Comparison of ENCODE assay signal across 19 cellular contexts in genomic region chr19:5567971-5568407, GRCh38. TPM values are rescaled to one million over a fixed set of nuclear protein-coding genes. Genes with fewer than 3 reads are reported as not detected.
DNase-seq lines count a peak whose midpoint lies in the region; ATAC-seq, FAIRE-seq and TF ChIP-seq lines count a peak whose summit lies in the region.
"Had no signal": no experiment of that assay in that cellular context is flagged by ENCODE, and none has a peak within 500 bp of the region (broad histone marks: within the 10 kb centered on the region; RNA-seq: fewer than 3 reads in every experiment).

No MANE protein-coding gene starts in this region.

- TF ChIP-seq CTCF in HEK293 (tag by site-specific recombination; IDR thresholded peaks at IDR 0.05): no peak
- no peak for TF ChIP-seq CTCF in WTC11 (IDR thresholded peaks at IDR 0.05)

- no peak overlapping the region for H3K27ac ChIP-seq in HEK293 (ENCODE audit: extremely low read depth, low read depth, low read length)
- no peak overlapping the region for H3K27ac ChIP-seq in iPS-18a (ENCODE audit: low read length)
- H3K27ac ChIP-seq in small intestine (ENCODE audit: low read depth in 1 of 2, low read length in 1 of 2): no peak overlapping the region
- H3K27ac ChIP-seq: KMS-11, parathyroid adenoma had no signal

- H3K4me3 Mint-ChIP-seq in WTC11: peak overlapping the region; percentile 48; the same call in 1 of the 2 replicates
- no peak overlapping the region for H3K4me3 Mint-ChIP-seq in activated T-cell treated with anti-CD3 and anti-CD28 coated beads, Interleukin-2, amount 50 U/mL, for 4 hours
- H3K4me3 Mint-ChIP-seq in T-helper 2 cell treated with Interferon-gamma antibody and Interleukin-4, amounts not matched to agents 5 μg/mL and 100 μg/mL, for 36 hours: no peak overlapping the region
- H3K4me3 Mint-ChIP-seq: T-cell had no signal

- H3K9me3 ChIP-seq in HEK293 (ENCODE audit: control insufficient read depth, insufficient read depth, low read depth, low read length): no peaks in the 10 kb centered on the region
- no peaks in the 10 kb centered on the region for H3K9me3 ChIP-seq in iPS-18a (ENCODE audit: control insufficient read depth, low read depth, low read length)
- H3K9me3 ChIP-seq in small intestine (ENCODE audit: control insufficient read depth, low read depth): no peaks in the 10 kb centered on the region

- H3K36me3 ChIP-seq in HEK293 (ENCODE audit: control insufficient read depth in 2 of 2, insufficient read depth in 1 of 2, low read length in 2 of 2) (no peaks in the 10 kb centered on the region), iPS-18a (ENCODE audit: control insufficient read depth, low read depth, low read length) (no peaks in the 10 kb centered on the region), small intestine (ENCODE audit: control insufficient read depth in 2 of 2, insufficient read depth in 2 of 2, low read length in 2 of 2) (no peaks in the 10 kb centered on the region)

- POLR2A ChIA-PET in HEK293 (lab: Yijun Ruan, JAX): interaction anchor here (0.5 to 1.0 kb wide), 2 partner anchors 55 to 123 kb away, joined by 3 to 4 read pairs; partner anchors contain the start of genes SAFB and SAFB2
- POLR2A ChIA-PET in WTC11 (lab: Charles Lee): interaction anchor here (0.7 kb wide), 1 partner anchor 56 kb away, joined by 3 read pairs; no protein-coding TSS in a partner anchor

- ATAC-seq in WTC11 (no peak; the same call in 1 of the 2 replicates), HG02759 (IDR thresholded peaks at IDR 0.05; ENCODE audit: unreplicated experiment) (no peak)
- ATAC-seq in activated T-cell treated with anti-CD3 and anti-CD28 coated beads, Interleukin-2, amount 50 U/mL, for 4 hours: no peak
- ATAC-seq: T-cell had no signal

- H3K4me1 Mint-ChIP-seq in WTC11: no peaks in the 10 kb centered on the region
- no peaks in the 10 kb centered on the region for H3K4me1 Mint-ChIP-seq in activated T-cell treated with anti-CD3 and anti-CD28 coated beads, Interleukin-2, amount 50 U/mL, for 4 hours (ENCODE audit: low read depth)
- no peaks in the 10 kb centered on the region for H3K4me1 Mint-ChIP-seq in T-helper 2 cell treated with Interferon-gamma antibody and Interleukin-4, amounts not matched to agents 5 μg/mL and 100 μg/mL, for 36 hours (ENCODE audit: low read depth)
- H3K4me1 Mint-ChIP-seq: T-cell had no signal

- H3K27me3 ChIP-seq in iPS-18a (ENCODE audit: control insufficient read depth, insufficient read depth, low read length) (peaks cover 22% of the 10 kb centered on the region), small intestine (ENCODE audit: control insufficient read depth in 2 of 2, insufficient read depth in 2 of 2, low read length in 2 of 2) (peaks cover 0 to 16% of the 10 kb centered on the region in 2 donors)

- H3K4me1 ChIP-seq in HEK293 (ENCODE audit: control insufficient read depth, insufficient read depth, low read length) (no peaks in the 10 kb centered on the region), iPS-18a (ENCODE audit: control insufficient read depth, low read depth, low read length) (no peaks in the 10 kb centered on the region), small intestine (ENCODE audit: control insufficient read depth in 2 of 2, insufficient read depth in 1 of 2, low read depth in 1 of 2, low read length in 1 of 2) (no peaks in the 10 kb centered on the region)
- H3K4me1 ChIP-seq: parathyroid adenoma had no signal

- FAIRE-seq in small intestine (lab: Jason Lieb, UNC): no peak
- FAIRE-seq: H54 had no signal

- DNase-seq in WTC11 (ENCODE audit: low spot score): no peak
- DNase-seq in small intestine: no peak
- no peak for DNase-seq in activated T-cell treated with anti-CD3 and anti-CD28 coated beads, Interleukin-2, amount 50 U/mL, for 4 hours
- DNase-seq in cerebellar cortex (ENCODE audit: low spot score): no peak
- DNase-seq in T-helper 2 cell treated with Interferon-gamma antibody and Interleukin-4, amounts not matched to agents 5 μg/mL and 100 μg/mL, for 36 hours (ENCODE audit: low spot score): no peak
- DNase-seq: activated T-cell treated with anti-CD3 and anti-CD28 coated beads for 4 hours, C1 segment of cervical spinal cord, dermis blood vessel endothelial cell, DMS79, NCI-H1436, NCI-H510A, OCI-M1, T-cell had no signal

- peak overlapping the region; percentile 33; the same call in 1 of the 2 replicates for H3K4me3 ChIP-seq in HEK293 (ENCODE audit: low read depth, low read length)
- peak overlapping the region; percentile 33 for H3K4me3 ChIP-seq in iPS-18a (ENCODE audit: low read length)
- peak overlapping the region; percentile 1 to 36 for H3K4me3 ChIP-seq in small intestine (ENCODE audit: low read depth in 1 of 2, low read length in 2 of 2)

- CTCF ChIA-PET in HEK293 (lab: Yijun Ruan, JAX): interaction anchor here (0.5 to 0.6 kb wide), 2 partner anchors 186 to 1619 kb away, joined by 3 read pairs; no protein-coding TSS in a partner anchor
- CTCF ChIA-PET in WTC11 (lab: Charles Lee): interaction anchor here (0.6 to 1.6 kb wide), 26 partner anchors 9 to 971 kb away, joined by 3 to 23 read pairs (median 4); partner anchors contain the start of genes SAFB and SAFB2

- H3K36me3 Mint-ChIP-seq in WTC11: no peaks in the 10 kb centered on the region
- H3K36me3 Mint-ChIP-seq in activated T-cell treated with anti-CD3 and anti-CD28 coated beads, Interleukin-2, amount 50 U/mL, for 4 hours (ENCODE audit: insufficient read depth): no peaks in the 10 kb centered on the region
- H3K36me3 Mint-ChIP-seq in T-helper 2 cell treated with Interferon-gamma antibody and Interleukin-4, amounts not matched to agents 5 μg/mL and 100 μg/mL, for 36 hours (ENCODE audit: low read depth): no peaks in the 10 kb centered on the region
- H3K36me3 Mint-ChIP-seq: T-cell had no signal

- H3K9me3 Mint-ChIP-seq in WTC11: peaks cover 13% of the 10 kb centered on the region; the same call in 1 of the 2 replicates
- H3K9me3 Mint-ChIP-seq in activated T-cell treated with anti-CD3 and anti-CD28 coated beads, Interleukin-2, amount 50 U/mL, for 4 hours: no peaks in the 10 kb centered on the region
- H3K9me3 Mint-ChIP-seq in T-helper 2 cell treated with Interferon-gamma antibody and Interleukin-4, amounts not matched to agents 5 μg/mL and 100 μg/mL, for 36 hours: no peaks in the 10 kb centered on the region
- H3K9me3 Mint-ChIP-seq: T-cell had no signal

- H3K9ac ChIP-seq in iPS-18a (ENCODE audit: low read length): no peak overlapping the region
- H3K9ac ChIP-seq: KMS-11, parathyroid adenoma had no signal

- peaks cover 16% of the 10 kb centered on the region for H3K27me3 Mint-ChIP-seq in WTC11 (ENCODE audit: low read depth)
- peaks cover 19% of the 10 kb centered on the region for H3K27me3 Mint-ChIP-seq in activated T-cell treated with anti-CD3 and anti-CD28 coated beads, Interleukin-2, amount 50 U/mL, for 4 hours (ENCODE audit: low read depth)
- H3K27me3 Mint-ChIP-seq in T-helper 2 cell treated with Interferon-gamma antibody and Interleukin-4, amounts not matched to agents 5 μg/mL and 100 μg/mL, for 36 hours (ENCODE audit: low read depth): peaks cover 4% of the 10 kb centered on the region

- WGBS in small intestine, 3 donors: 20 to 58% (median 30%) methylated on average over 13 to 39 of the region's 39 CpGs

- H3K27ac Mint-ChIP-seq in WTC11: no peak overlapping the region
- H3K27ac Mint-ChIP-seq in T-helper 2 cell treated with Interferon-gamma antibody and Interleukin-4, amounts not matched to agents 5 μg/mL and 100 μg/mL, for 36 hours: no peak overlapping the region
- H3K27ac Mint-ChIP-seq: T-cell had no signal

TF ChIP-seq in HEK293, 187 proteins besides CTCF, POLR2A, EP300 and RAD21:
- TF ChIP-seq KLF16 (tag by site-specific recombination; IDR thresholded peaks at IDR 0.05) (no peak), KLF9 (tag by site-specific recombination; IDR thresholded peaks at IDR 0.05; ENCODE audit: low read depth) (no peak), KLF1 (tag by site-specific recombination; IDR thresholded peaks at IDR 0.05) (peak; percentile 60), HOXC10 (CRISPR knock-in tag; IDR thresholded peaks at IDR 0.05) (no peak), SP3 (tag by site-specific recombination; IDR thresholded peaks at IDR 0.05) (peak; percentile 27; the same call in 1 of the 2 replicates), GLIS1 (tag by site-specific recombination; IDR thresholded peaks at IDR 0.05) (peak; percentile 50)
TF ChIP-seq in HEK293: peak in this region for 3.

TF ChIP-seq in WTC11, 78 proteins besides CTCF, POLR2A, EP300 and RAD21 (continues in another document):
- TF ChIP-seq NR2C2 (CRISPR knock-in tag; IDR thresholded peaks at IDR 0.05) (no peak), MYBL2 (CRISPR knock-in tag; IDR thresholded peaks at IDR 0.05) (no peak), EMX1 (CRISPR knock-in tag; IDR thresholded peaks at IDR 0.05) (no peak), MXD4 (CRISPR knock-in tag; IDR thresholded peaks at IDR 0.05; ENCODE audit: borderline replicate concordance) (no peak), NR1H2 (CRISPR knock-in tag; IDR thresholded peaks at IDR 0.05) (no peak), ZNF671 (CRISPR knock-in tag; IDR thresholded peaks at IDR 0.05) (no peak)

RNA-seq across cellular contexts. Expression of gene TINCR, which starts 0.2 kb away (rescaled TPM):
- total RNA-seq in WTC11 (2021): 0.60 to 0.85 TPM (median 0.76 TPM) in 3 replicates
- 1 to 10 TPM in 1 of 3 donors, under 1 TPM in 2; 0.69 to 1.3 (median 0.81) TPM for polyA plus RNA-seq in small intestine
- total RNA-seq in activated T-cell treated with anti-CD3 and anti-CD28 coated beads, Interleukin-2, amount 50 U/mL, for 4 hours: 1 to 10 TPM in 1 of 3 donors, under 1 TPM in 2; 0.63 to 1.4 (median 0.81) TPM

RNA-seq across cellular contexts. Expression of gene SAFB2, which starts 54.6 kb away (rescaled TPM):
- 70.0 to 100 TPM (median 77.8 TPM) in 3 replicates for total RNA-seq in WTC11 (2021)
- polyA plus RNA-seq in small intestine: 10 to 100 TPM; 38.8 to 83.2 (median 78.4) TPM
- total RNA-seq in activated T-cell treated with anti-CD3 and anti-CD28 coated beads, Interleukin-2, amount 50 U/mL, for 4 hours: 100 to 1,000 TPM; 113 to 117 (median 113) TPM

RNA-seq across cellular contexts. Expression of gene SAFB, which starts 54.9 kb away (rescaled TPM):
- 106 to 141 TPM (median 110 TPM) in 3 replicates for total RNA-seq in WTC11 (2021)
- polyA plus RNA-seq in small intestine: 10 to 100 TPM; 44.0 to 63.5 (median 47.3) TPM
- 100 to 1,000 TPM; 169 to 191 (median 186) TPM for total RNA-seq in activated T-cell treated with anti-CD3 and anti-CD28 coated beads, Interleukin-2, amount 50 U/mL, for 4 hours
